Comparison of ENCODE assay signal across 15 cellular contexts in genomic region chr11:19243143-19243542, GRCh38. TPM values are rescaled to one million over a fixed set of nuclear protein-coding genes. Genes with fewer than 3 reads are reported as not detected.
A peak's percentile ranks its signal among the peaks of the same experiment; 100 is the strongest.
DNase-seq lines count a peak whose midpoint lies in the region; ATAC-seq and TF ChIP-seq lines count a peak whose summit lies in the region.
"Had no signal": no experiment of that assay in that cellular context is flagged by ENCODE, and none has a peak within 500 bp of the region (broad histone marks: within the 10 kb centered on the region; RNA-seq: fewer than 3 reads in every experiment).

No MANE protein-coding gene starts in this region.

- no peaks in the 10 kb centered on the region for H3K9me3 ChIP-seq in Caco-2
- H3K9me3 ChIP-seq in HUES64 (ENCODE audit: insufficient read depth, low read depth, low read length) = no peaks in the 10 kb centered on the region
- H3K9me3 ChIP-seq: heart left ventricle, Peyer's patch had no signal

- H3K27ac Mint-ChIP-seq in Caco-2 (ENCODE audit: unreplicated experiment) = peak overlapping the region; percentile 90
- H3K27ac Mint-ChIP-seq in activated T-helper 17 cell treated with anti-CD3 and anti-CD28 coated beads, Interleukin-2, amount 50 U/mL, for 72 hours = no peak overlapping the region
- no peak overlapping the region for H3K27ac Mint-ChIP-seq in natural killer cell treated with Interleukin-12 subunit alpha and Interleukin-12 subunit beta and Interleukin-15 and Interleukin-18, amount 100 ng/mL, for 72 hours
- H3K27ac Mint-ChIP-seq: stimulated activated naive CD8-positive, alpha-beta T cell treated with anti-CD3 and anti-CD28 coated beads, Interleukin-15, amount 100 ng/mL, for 72 hours had no signal

- H3K4me3 ChIP-seq in Caco-2 (ENCODE audit: low read depth, low read length) (no peak overlapping the region; the same call in 1 of the 2 replicates), HUES64 (ENCODE audit: low read length) (peak overlapping the region; percentile 81; the same call in 1 of the 2 replicates)

- POLR2A ChIA-PET in Caco-2 (lab: Charles Lee) = no interaction called here

- no peak overlapping the region for H3K27ac ChIP-seq in HUES64 (ENCODE audit: low read depth, low read length)
- H3K27ac ChIP-seq: heart left ventricle, Peyer's patch had no signal

- intact Hi-C loops in Caco-2 (cut with micrococcal nuclease; ENCODE audit: unreplicated experiment) = loop anchor here (5.0 kb wide), 2 partner anchors 66 to 171 kb away; no protein-coding TSS in a partner anchor

- H3K4me1 ChIP-seq in Caco-2 (peaks cover 52% of the 10 kb centered on the region), HUES64 (ENCODE audit: insufficient read depth, low read length) (peaks cover 3% of the 10 kb centered on the region; the same call in 1 of the 2 replicates)

- peaks cover 6% of the 10 kb centered on the region for H3K9me3 Mint-ChIP-seq in Caco-2 (ENCODE audit: unreplicated experiment)
- no peaks in the 10 kb centered on the region for H3K9me3 Mint-ChIP-seq in activated T-helper 17 cell treated with anti-CD3 and anti-CD28 coated beads, Interleukin-2, amount 50 U/mL, for 72 hours
- no peaks in the 10 kb centered on the region for H3K9me3 Mint-ChIP-seq in natural killer cell treated with Interleukin-12 subunit alpha and Interleukin-12 subunit beta and Interleukin-15 and Interleukin-18, amount 100 ng/mL, for 72 hours
- H3K9me3 Mint-ChIP-seq: stimulated activated naive CD8-positive, alpha-beta T cell treated with anti-CD3 and anti-CD28 coated beads, Interleukin-15, amount 100 ng/mL, for 72 hours had no signal

- H3K36me3 Mint-ChIP-seq in Caco-2 (ENCODE audit: insufficient read depth, unreplicated experiment) = peaks cover 44% of the 10 kb centered on the region
- peaks cover 18% of the 10 kb centered on the region for H3K36me3 Mint-ChIP-seq in activated T-helper 17 cell treated with anti-CD3 and anti-CD28 coated beads, Interleukin-2, amount 50 U/mL, for 72 hours (ENCODE audit: low read depth)
- H3K36me3 Mint-ChIP-seq in natural killer cell treated with Interleukin-12 subunit alpha and Interleukin-12 subunit beta and Interleukin-15 and Interleukin-18, amount 100 ng/mL, for 72 hours = no peaks in the 10 kb centered on the region

- TF ChIP-seq CTCF in Caco-2 (IDR thresholded peaks at IDR 0.05; ENCODE audit: insufficient read depth in 1 of 2, low read depth in 1 of 2, low read length in 1 of 2, severe bottlenecking in 1 of 2, unreplicated experiment in 1 of 2) = no peak

- BruUV-seq in Caco-2 (replicated peaks; lab: Mats Ljungman, UMichigan) = no TSS peak

- peak overlapping the region; percentile 97 for H3K4me3 Mint-ChIP-seq in Caco-2 (ENCODE audit: unreplicated experiment)
- H3K4me3 Mint-ChIP-seq in activated T-helper 17 cell treated with anti-CD3 and anti-CD28 coated beads, Interleukin-2, amount 50 U/mL, for 72 hours = peak overlapping the region; percentile 90
- H3K4me3 Mint-ChIP-seq in natural killer cell treated with Interleukin-12 subunit alpha and Interleukin-12 subunit beta and Interleukin-15 and Interleukin-18, amount 100 ng/mL, for 72 hours = peak overlapping the region; percentile 96

- no peak overlapping the region for H3K9ac ChIP-seq in HUES64 (ENCODE audit: low read depth, low read length)

- H3K36me3 ChIP-seq in Caco-2 (ENCODE audit: control insufficient read depth, insufficient read depth, low read length) (no peaks in the 10 kb centered on the region), HUES64 (ENCODE audit: insufficient read depth, low read length) (no peaks in the 10 kb centered on the region)
- H3K36me3 ChIP-seq: heart left ventricle, Peyer's patch had no signal

- CTCF ChIA-PET in Caco-2 (lab: Charles Lee) = no interaction called here

- no peaks in the 10 kb centered on the region for H3K27me3 ChIP-seq in Caco-2 (replicated peaks; ENCODE audit: control insufficient read depth, insufficient read depth, low read length)
- H3K27me3 ChIP-seq in HUES64 (ENCODE audit: insufficient read depth, low read length) = peaks cover 40% of the 10 kb centered on the region

- peaks cover 28% of the 10 kb centered on the region for H3K4me1 Mint-ChIP-seq in Caco-2 (ENCODE audit: low read depth, unreplicated experiment)
- H3K4me1 Mint-ChIP-seq in activated T-helper 17 cell treated with anti-CD3 and anti-CD28 coated beads, Interleukin-2, amount 50 U/mL, for 72 hours = peaks cover 5% of the 10 kb centered on the region
- peaks cover 7 to 15% of the 10 kb centered on the region in 2 donors for H3K4me1 Mint-ChIP-seq in natural killer cell treated with Interleukin-12 subunit alpha and Interleukin-12 subunit beta and Interleukin-15 and Interleukin-18, amount 100 ng/mL, for 72 hours (ENCODE audit: low read depth in 2 of 2)

- no peak for ATAC-seq in activated T-helper 17 cell treated with anti-CD3 and anti-CD28 coated beads, Interleukin-2, amount 50 U/mL, for 72 hours (replicated peaks)
- no peak for ATAC-seq in natural killer cell treated with Interleukin-12 subunit alpha and Interleukin-12 subunit beta and Interleukin-15 and Interleukin-18, amount 100 ng/mL, for 72 hours
- no peak for ATAC-seq in GM21447 (IDR thresholded peaks at IDR 0.05; ENCODE audit: unreplicated experiment)
- ATAC-seq: heart left ventricle; stimulated activated naive CD8-positive, alpha-beta T cell treated with anti-CD3 and anti-CD28 coated beads, Interleukin-15, amount 100 ng/mL, for 72 hours had no signal

- no peaks in the 10 kb centered on the region for H3K27me3 Mint-ChIP-seq in Caco-2 (ENCODE audit: insufficient read depth, unreplicated experiment)
- peaks cover 32% of the 10 kb centered on the region for H3K27me3 Mint-ChIP-seq in activated T-helper 17 cell treated with anti-CD3 and anti-CD28 coated beads, Interleukin-2, amount 50 U/mL, for 72 hours
- H3K27me3 Mint-ChIP-seq in natural killer cell treated with Interleukin-12 subunit alpha and Interleukin-12 subunit beta and Interleukin-15 and Interleukin-18, amount 100 ng/mL, for 72 hours = peaks cover 21 to 34% of the 10 kb centered on the region in 2 donors

- WGBS in HUES64 = 67% methylated on average over 5 of the region's 5 CpGs

- DNase-seq in Caco-2 (no peak), glomerular visceral epithelial cell (ENCODE audit: extremely low spot score) (no peak), GDM1 (lab: John Stamatoyannopoulos, UW) (no peak)
- no peak for DNase-seq in natural killer cell treated with Interleukin-12 subunit alpha and Interleukin-12 subunit beta and Interleukin-15 and Interleukin-18, amount 100 ng/mL, for 72 hours (ENCODE audit: low spot score)
- DNase-seq: activated CD4-positive, alpha-beta T cell treated with anti-CD3 and anti-CD28 coated beads for 1 hour; activated gamma-delta T cell; heart left ventricle; NCI-H1105 treated with DMSO at 0.1 percent for 48 hours; NCI-H2227 treated with DMSO at 0.1 percent for 48 hours; Peyer's patch; stimulated activated naive CD8-positive, alpha-beta T cell treated with anti-CD3 and anti-CD28 coated beads, Interleukin-15, amount 100 ng/mL, for 72 hours had no signal

RNA-seq across cellular contexts. Expression of gene E2F8, which starts 2.4 kb away (rescaled TPM):
- total RNA-seq in Caco-2 (2022) = 38.1 and 38.4 TPM in 2 replicates
- polyA plus RNA-seq in HUES64 (2013, experiment 1 of 2) = 6.1 TPM
- 5.8 TPM for polyA plus RNA-seq in HUES64 (2013, experiment 2 of 2)
- 10 to 100 TPM; 15.7 to 26.1 TPM for total RNA-seq in activated T-helper 17 cell treated with anti-CD3 and anti-CD28 coated beads, Interleukin-2, amount 50 U/mL, for 72 hours
- 10 to 100 TPM; 12.0 to 22.3 TPM for total RNA-seq in natural killer cell treated with Interleukin-12 subunit alpha and Interleukin-12 subunit beta and Interleukin-15 and Interleukin-18, amount 100 ng/mL, for 72 hours

RNA-seq across cellular contexts. Expression of gene CSRP3, which starts 41.4 kb away (rescaled TPM):
- not detected in 2 replicates for total RNA-seq in Caco-2 (2022)
- not detected for polyA plus RNA-seq in HUES64 (2013, experiment 1 of 2)
- not detected for polyA plus RNA-seq in HUES64 (2013, experiment 2 of 2)
- not detected for total RNA-seq in activated T-helper 17 cell treated with anti-CD3 and anti-CD28 coated beads, Interleukin-2, amount 50 U/mL, for 72 hours
- total RNA-seq in natural killer cell treated with Interleukin-12 subunit alpha and Interleukin-12 subunit beta and Interleukin-15 and Interleukin-18, amount 100 ng/mL, for 72 hours = not detected
- total RNA-seq: Peyer's patch had no signal
- polyA plus RNA-seq: neural cell had no signal
